33 cellular contexts compared by ENCODE assay signal in the genomic region with DNA sequence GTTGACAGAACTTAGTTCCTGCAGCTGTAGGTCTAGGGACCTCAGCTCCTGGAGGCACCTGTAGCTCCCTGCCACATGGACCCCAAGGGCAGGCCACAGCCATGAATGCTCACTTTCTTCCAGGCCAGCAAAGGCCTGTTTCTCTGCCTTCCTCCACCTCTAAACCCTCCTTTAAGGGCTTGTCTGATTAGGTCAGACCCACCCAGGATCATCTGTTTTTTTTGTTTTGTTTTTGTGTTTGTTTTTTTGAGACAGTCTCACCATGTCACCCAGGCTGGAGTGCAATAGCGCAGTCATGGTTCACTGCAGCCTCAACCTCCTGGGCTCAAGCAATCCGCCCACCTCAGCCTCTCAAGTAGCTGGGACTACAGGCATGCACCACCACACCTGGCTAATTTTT. TPM values are rescaled to one million over a fixed set of nuclear protein-coding genes. Genes with fewer than 3 reads are reported as not detected.
"Had no signal": no experiment of that assay in that cellular context is flagged by ENCODE, and none has a peak within 500 bp of the region (broad histone marks: within the 10 kb centered on the region; RNA-seq: fewer than 3 reads in every experiment).

No MANE protein-coding gene starts in this region.

- H3K36me3 Mint-ChIP-seq: activated CD4-positive, alpha-beta memory T cell treated with anti-CD3 and anti-CD28 coated beads for 36 hours; activated CD8-positive, alpha-beta memory T cell treated with anti-CD3 and anti-CD28 coated beads, Interleukin-2, amount 10 ng/mL, durations not matched to agents 7 days and 5 days; activated naive CD4-positive, alpha-beta T cell treated with anti-CD3 and anti-CD28 coated beads, Interleukin-2, amount 10 ng/mL, durations not matched to agents 7 days and 5 days; activated naive CD4-positive, alpha-beta T cell treated with anti-CD3 and anti-CD28 coated beads, Interleukin-2, amount 50 U/mL, for 72 hours; activated naive CD8-positive, alpha-beta T cell treated with anti-CD3 and anti-CD28 coated beads, Interleukin-2, amount 10 ng/mL, durations not matched to agents 7 days and 5 days; brain had no signal

- H3K4me3 ChIP-seq: ascending aorta, breast epithelium, cardiac muscle cell, colonic mucosa, esophagus squamous epithelium, gastroesophageal sphincter had no signal

- ATAC-seq: activated CD4-positive, alpha-beta T cell treated with anti-CD3 and anti-CD28 coated beads for 36 hours; activated CD8-positive, alpha-beta memory T cell treated with anti-CD3 and anti-CD28 coated beads, Interleukin-2, amount 10 ng/mL, durations not matched to agents 7 days and 5 days; activated CD8-positive, alpha-beta T cell treated with anti-CD3 and anti-CD28 coated beads, Interleukin-2, amount 10 ng/mL, durations not matched to agents 7 days and 5 days; activated naive CD4-positive, alpha-beta T cell treated with anti-CD3 and anti-CD28 coated beads, Interleukin-2, amount 50 U/mL, for 72 hours; gastroesophageal sphincter; T-helper 17 cell had no signal

- H3K9me3 Mint-ChIP-seq: activated CD4-positive, alpha-beta memory T cell treated with anti-CD3 and anti-CD28 coated beads for 36 hours; activated CD4-positive, alpha-beta T cell treated with anti-CD3 and anti-CD28 coated beads, Interleukin-2, amount 10 ng/mL, durations not matched to agents 24 days and 14 days; activated naive CD4-positive, alpha-beta T cell treated with anti-CD3 and anti-CD28 coated beads, Interleukin-2, amount 10 ng/mL, durations not matched to agents 7 days and 5 days; activated naive CD4-positive, alpha-beta T cell treated with anti-CD3 and anti-CD28 coated beads, Interleukin-2, amount 50 U/mL, for 72 hours; activated naive CD8-positive, alpha-beta T cell treated with anti-CD3 and anti-CD28 coated beads, Interleukin-2, amount 10 ng/mL, durations not matched to agents 7 days and 5 days; activated T-helper 1 cell treated with anti-CD3 and anti-CD28 coated beads, Interleukin-12 subunit alpha, Interleukin-12 subunit beta, Interleukin-2, Interleukin-4 antibody, amounts not matched to agents 30 ng/mL and 10 ng/mL and 1 ng/mL, durations not matched to agents 14 hours and 24 hours and 36 hours; activated T-helper 2 cell treated with anti-CD3 and anti-CD28 coated beads, Interferon-gamma antibody, Interleukin-2, Interleukin-4, amounts not matched to agents 10 μg/mL and 5 μg/mL and 100 μg/mL, durations not matched to agents 14 hours and 24 hours and 36 hours; brain; T-helper 2 cell treated with Interferon-gamma antibody and Interleukin-4, amounts not matched to agents 5 μg/mL and 100 μg/mL, for 36 hours had no signal

- FAIRE-seq: endometrium, endothelial cell of umbilical vein had no signal

- H3K4me1 Mint-ChIP-seq: activated CD4-positive, alpha-beta T cell treated with anti-CD3 and anti-CD28 coated beads for 36 hours; activated CD4-positive, alpha-beta T cell treated with anti-CD3 and anti-CD28 coated beads, Interleukin-2, amount 10 ng/mL, durations not matched to agents 24 days and 14 days; activated CD8-positive, alpha-beta memory T cell treated with anti-CD3 and anti-CD28 coated beads, Interleukin-2, amount 10 ng/mL, durations not matched to agents 7 days and 5 days; activated naive CD4-positive, alpha-beta T cell treated with anti-CD3 and anti-CD28 coated beads, Interleukin-2, amount 10 ng/mL, durations not matched to agents 7 days and 5 days; activated naive CD8-positive, alpha-beta T cell treated with anti-CD3 and anti-CD28 coated beads, Interleukin-2, amount 10 ng/mL, durations not matched to agents 7 days and 5 days had no signal

- DNase-seq: activated CD4-positive, alpha-beta memory T cell treated with anti-CD3 and anti-CD28 coated beads for 36 hours; activated CD4-positive, alpha-beta T cell treated with anti-CD3 and anti-CD28 coated beads for 36 hours; activated CD4-positive, alpha-beta T cell treated with anti-CD3 and anti-CD28 coated beads, Interleukin-2, amount 10 ng/mL, durations not matched to agents 24 days and 14 days; activated CD4-positive, CD25-positive, alpha-beta regulatory T cell; activated CD4-positive, CD25-positive, alpha-beta regulatory T cell treated with anti-CD3 and anti-CD28 coated beads, Interleukin-2, amount 50 U/mL, for 72 hours; activated CD8-positive, alpha-beta memory T cell treated with anti-CD3 and anti-CD28 coated beads, Interleukin-2, amount 10 ng/mL, durations not matched to agents 7 days and 5 days; activated CD8-positive, alpha-beta memory T cell treated with anti-CD3 and anti-CD28 coated beads, Interleukin-2, amount 50 U/mL, for 4 hours; activated CD8-positive, alpha-beta T cell treated with anti-CD3 and anti-CD28 coated beads, Interleukin-2, amount 10 ng/mL, durations not matched to agents 7 days and 5 days; activated naive CD4-positive, alpha-beta T cell treated with anti-CD3 and anti-CD28 coated beads, Interleukin-2, amount 10 ng/mL, durations not matched to agents 7 days and 5 days; activated naive CD8-positive, alpha-beta T cell treated with anti-CD3 and anti-CD28 coated beads, Interleukin-2, amount 10 ng/mL, durations not matched to agents 7 days and 5 days; activated T-cell treated with anti-CD3 and anti-CD28 coated beads, Interleukin-2, amount 50 U/mL, for 1 hour; activated T-cell treated with anti-CD3 and anti-CD28 coated beads, Interleukin-2, amount 50 U/mL, for 48 hours; central memory CD4-positive, alpha-beta T cell; cerebellar nuclear complex; colonic mucosa; effector CD8-positive, alpha-beta T cell; esophagus squamous epithelium; foreskin melanocyte; T-helper 1 cell; T-helper 17 cell; T1000 had no signal

- H3K27me3 Mint-ChIP-seq: activated CD4-positive, alpha-beta T cell treated with anti-CD3 and anti-CD28 coated beads for 36 hours had no signal

- H3K27ac Mint-ChIP-seq: activated CD4-positive, alpha-beta memory T cell treated with anti-CD3 and anti-CD28 coated beads for 36 hours; activated CD4-positive, alpha-beta T cell treated with anti-CD3 and anti-CD28 coated beads for 36 hours; activated CD4-positive, alpha-beta T cell treated with anti-CD3 and anti-CD28 coated beads, Interleukin-2, amount 10 ng/mL, durations not matched to agents 24 days and 14 days; activated CD8-positive, alpha-beta memory T cell treated with anti-CD3 and anti-CD28 coated beads, Interleukin-2, amount 10 ng/mL, durations not matched to agents 7 days and 5 days; activated CD8-positive, alpha-beta T cell treated with anti-CD3 and anti-CD28 coated beads, Interleukin-2, amount 10 ng/mL, durations not matched to agents 7 days and 5 days; activated naive CD4-positive, alpha-beta T cell treated with anti-CD3 and anti-CD28 coated beads, Interleukin-2, amount 10 ng/mL, durations not matched to agents 7 days and 5 days; activated naive CD4-positive, alpha-beta T cell treated with anti-CD3 and anti-CD28 coated beads, Interleukin-2, amount 50 U/mL, for 72 hours; activated naive CD8-positive, alpha-beta T cell treated with anti-CD3 and anti-CD28 coated beads, Interleukin-2, amount 10 ng/mL, durations not matched to agents 7 days and 5 days; activated T-helper 1 cell treated with anti-CD3 and anti-CD28 coated beads, Interleukin-12 subunit alpha, Interleukin-12 subunit beta, Interleukin-2, Interleukin-4 antibody, amounts not matched to agents 30 ng/mL and 10 ng/mL and 1 ng/mL, durations not matched to agents 14 hours and 24 hours and 36 hours; activated T-helper 2 cell treated with anti-CD3 and anti-CD28 coated beads, Interferon-gamma antibody, Interleukin-2, Interleukin-4, amounts not matched to agents 10 μg/mL and 5 μg/mL and 100 μg/mL, durations not matched to agents 14 hours and 24 hours and 36 hours; brain; T-helper 17 cell; T-helper 2 cell treated with Interferon-gamma antibody and Interleukin-4, amounts not matched to agents 5 μg/mL and 100 μg/mL, for 36 hours had no signal

- H3K36me3 ChIP-seq: ascending aorta, breast epithelium, cardiac muscle cell, colonic mucosa, esophagus squamous epithelium, gastroesophageal sphincter had no signal

- H3K9me3 ChIP-seq: ascending aorta, breast epithelium, colonic mucosa, esophagus squamous epithelium, gastroesophageal sphincter had no signal

- H3K4me3 Mint-ChIP-seq: activated CD4-positive, alpha-beta memory T cell treated with anti-CD3 and anti-CD28 coated beads for 36 hours; activated CD4-positive, alpha-beta T cell treated with anti-CD3 and anti-CD28 coated beads for 36 hours; activated CD4-positive, alpha-beta T cell treated with anti-CD3 and anti-CD28 coated beads, Interleukin-2, amount 10 ng/mL, durations not matched to agents 24 days and 14 days; activated CD8-positive, alpha-beta memory T cell treated with anti-CD3 and anti-CD28 coated beads, Interleukin-2, amount 10 ng/mL, durations not matched to agents 7 days and 5 days; activated CD8-positive, alpha-beta T cell treated with anti-CD3 and anti-CD28 coated beads, Interleukin-2, amount 10 ng/mL, durations not matched to agents 7 days and 5 days; activated naive CD4-positive, alpha-beta T cell treated with anti-CD3 and anti-CD28 coated beads, Interleukin-2, amount 10 ng/mL, durations not matched to agents 7 days and 5 days; activated naive CD8-positive, alpha-beta T cell treated with anti-CD3 and anti-CD28 coated beads, Interleukin-2, amount 10 ng/mL, durations not matched to agents 7 days and 5 days; activated T-helper 1 cell treated with anti-CD3 and anti-CD28 coated beads, Interleukin-12 subunit alpha, Interleukin-12 subunit beta, Interleukin-2, Interleukin-4 antibody, amounts not matched to agents 30 ng/mL and 10 ng/mL and 1 ng/mL, durations not matched to agents 14 hours and 24 hours and 36 hours; brain; T-helper 17 cell; T-helper 2 cell treated with Interferon-gamma antibody and Interleukin-4, amounts not matched to agents 5 μg/mL and 100 μg/mL, for 36 hours had no signal

- H3K4me1 ChIP-seq: ascending aorta, breast epithelium, colonic mucosa had no signal

- H3K27me3 ChIP-seq: ascending aorta, breast epithelium, cardiac muscle cell, colonic mucosa had no signal

- H3K27ac ChIP-seq: ascending aorta, breast epithelium, cardiac muscle cell, colonic mucosa, epithelial cell of prostate, esophagus squamous epithelium, gastroesophageal sphincter had no signal

RNA-seq across cellular contexts. Expression of gene PARD6B, which starts 52.0 kb away (rescaled TPM):
- total RNA-seq: endothelial cell of umbilical vein had no signal
